ENCODE assay signal across 1 cellular context in the genomic region with DNA sequence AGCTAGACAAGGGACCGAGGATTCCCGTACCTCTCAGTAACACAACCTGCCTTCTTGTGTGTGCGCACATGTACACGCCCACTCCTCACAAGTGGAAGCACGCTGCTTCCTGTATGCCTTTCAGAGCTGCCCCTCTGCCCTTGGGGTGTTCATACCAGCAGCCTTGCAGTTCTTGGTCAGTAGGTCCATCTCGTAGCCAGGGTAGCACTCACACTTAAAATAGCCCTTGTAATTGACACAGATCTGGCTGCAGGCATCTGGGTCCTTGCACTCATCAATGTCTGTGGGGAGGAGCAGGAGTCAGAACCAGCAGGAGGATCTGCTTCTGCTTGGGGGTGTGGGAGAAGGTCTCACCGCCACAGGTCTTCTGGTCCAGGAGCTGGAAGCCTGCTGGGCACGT.
TF ChIP-seq lines count a peak whose summit lies in the region.

No MANE protein-coding gene starts in this region.

TF ChIP-seq in IMR-90, 13 proteins besides CTCF, POLR2A, EP300 and RAD21:
- no peak for TF ChIP-seq MAFK (IDR thresholded peaks at IDR 0.05; ENCODE audit: low read depth, low read length)
- TF ChIP-seq BHLHE40 (IDR thresholded peaks at IDR 0.05; ENCODE audit: low read depth, low read length) = no peak
- no peak for TF ChIP-seq NFE2L2 (IDR thresholded peaks at IDR 0.05; ENCODE audit: low read depth, low read length)
- no peak for TF ChIP-seq RFX5 (IDR thresholded peaks at IDR 0.05; ENCODE audit: low read depth, low read length)
- no peak for TF ChIP-seq CHD1 (IDR thresholded peaks at IDR 0.05; ENCODE audit: low read depth, low read length)
